In the genomic region with DNA sequence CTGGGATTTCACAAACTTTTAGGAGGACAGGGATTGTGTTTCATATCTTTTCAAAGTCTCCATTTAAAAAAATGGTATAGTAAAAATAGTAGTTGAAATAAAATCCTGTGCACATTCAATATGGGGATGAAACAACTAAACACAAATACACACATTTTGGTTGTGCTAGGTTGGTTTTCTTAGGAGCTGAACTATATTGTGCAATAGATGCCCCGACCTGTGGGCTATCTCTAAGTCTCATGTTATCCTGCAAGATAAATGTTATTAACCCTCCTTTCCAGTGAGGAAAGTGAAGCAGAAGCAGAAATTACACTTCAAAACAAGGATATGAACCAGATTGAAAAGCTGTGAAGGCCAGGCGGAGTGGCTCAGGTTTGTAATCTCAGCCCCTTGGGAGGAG, we compare ENCODE assay signal across 16 cellular contexts. TPM values are rescaled to one million over a fixed set of nuclear protein-coding genes. Genes with fewer than 3 reads are reported as not detected.
A peak's percentile ranks its signal among the peaks of the same experiment; 100 is the strongest.
DNase-seq lines count a peak whose midpoint lies in the region; ATAC-seq and TF ChIP-seq lines count a peak whose summit lies in the region.
"Had no signal": no experiment of that assay in that cellular context is flagged by ENCODE, and none has a peak within 500 bp of the region (broad histone marks: within the 10 kb centered on the region; RNA-seq: fewer than 3 reads in every experiment).

No MANE protein-coding gene starts in this region.

- H3K27me3 Mint-ChIP-seq in activated T-cell treated with anti-CD3 and anti-CD28 coated beads, Interleukin-2, amount 50 U/mL, for 72 hours (ENCODE audit: low read depth): peaks cover 49% of the 10 kb centered on the region
- H3K27me3 Mint-ChIP-seq in activated T-cell treated with anti-CD3 and anti-CD28 coated beads, Interleukin-2, amount 50 U/mL, for 4 hours (ENCODE audit: low read depth): peaks cover 44% of the 10 kb centered on the region
- peaks cover 9% of the 10 kb centered on the region for H3K27me3 Mint-ChIP-seq in glutamatergic neuron (ENCODE audit: unreplicated experiment)
- peaks cover 45% of the 10 kb centered on the region for H3K27me3 Mint-ChIP-seq in activated CD8-positive, alpha-beta memory T cell treated with anti-CD3 and anti-CD28 coated beads, Interleukin-2, amount 10 ng/mL, durations not matched to agents 7 days and 5 days

- H2BK120ac ChIP-seq in trophoblast cell (ENCODE audit: insufficient read depth, low read length, poor library complexity): no peak overlapping the region

- H4K12ac ChIP-seq in trophoblast cell (ENCODE audit: low read depth, low read length): no peak overlapping the region

- CTCF ChIA-PET in activated CD8-positive, alpha-beta memory T cell treated with anti-CD3 and anti-CD28 coated beads, Interleukin-2, amount 10 ng/mL, durations not matched to agents 7 days and 5 days (lab: Charles Lee): no interaction called here

- H3K4me3 Mint-ChIP-seq in activated T-cell treated with anti-CD3 and anti-CD28 coated beads, Interleukin-2, amount 50 U/mL, for 72 hours: peak overlapping the region; percentile 69 to 80
- no peak overlapping the region for H3K4me3 Mint-ChIP-seq in activated T-cell treated with anti-CD3 and anti-CD28 coated beads, Interleukin-2, amount 50 U/mL, for 4 hours
- H3K4me3 Mint-ChIP-seq in glutamatergic neuron (ENCODE audit: unreplicated experiment): peak overlapping the region; percentile 85
- H3K4me3 Mint-ChIP-seq in activated CD8-positive, alpha-beta memory T cell treated with anti-CD3 and anti-CD28 coated beads, Interleukin-2, amount 10 ng/mL, durations not matched to agents 7 days and 5 days: no peak overlapping the region

- H3K4me1 ChIP-seq in trophoblast cell (ENCODE audit: control insufficient read depth in 1 of 2, insufficient read depth in 2 of 2, low read length in 2 of 2): peaks cover 10 to 11% of the 10 kb centered on the region in 2 experiments
- H3K4me1 ChIP-seq: parathyroid adenoma had no signal

- no peak overlapping the region for H2AK5ac ChIP-seq in trophoblast cell (ENCODE audit: low read length)

- peak overlapping the region; percentile 37 for H2BK5ac ChIP-seq in trophoblast cell (ENCODE audit: low read depth, low read length, poor library complexity)

- no peak overlapping the region for H4K8ac ChIP-seq in trophoblast cell (ENCODE audit: low read depth, low read length)

- H3K36me3 Mint-ChIP-seq in activated T-cell treated with anti-CD3 and anti-CD28 coated beads, Interleukin-2, amount 50 U/mL, for 72 hours (ENCODE audit: insufficient read depth in 2 of 2): peaks cover 0 to 3% of the 10 kb centered on the region in 2 donors
- H3K36me3 Mint-ChIP-seq in activated T-cell treated with anti-CD3 and anti-CD28 coated beads, Interleukin-2, amount 50 U/mL, for 4 hours (ENCODE audit: insufficient read depth): no peaks in the 10 kb centered on the region
- no peaks in the 10 kb centered on the region for H3K36me3 Mint-ChIP-seq in glutamatergic neuron (ENCODE audit: unreplicated experiment)
- no peaks in the 10 kb centered on the region for H3K36me3 Mint-ChIP-seq in activated CD8-positive, alpha-beta memory T cell treated with anti-CD3 and anti-CD28 coated beads, Interleukin-2, amount 10 ng/mL, durations not matched to agents 7 days and 5 days

- H4K91ac ChIP-seq in trophoblast cell (ENCODE audit: low read depth, low read length): no peak overlapping the region

- H2BK12ac ChIP-seq in trophoblast cell (ENCODE audit: low read length): no peak overlapping the region

- H3K9me3 ChIP-seq in SK-N-MC (ENCODE audit: low read depth, low read length): no peaks in the 10 kb centered on the region
- peaks cover 2% of the 10 kb centered on the region for H3K9me3 ChIP-seq in trophoblast cell (ENCODE audit: insufficient read depth, low read depth, low read length)

- H3K27ac ChIP-seq in SK-N-MC (no peak overlapping the region), trophoblast cell (ENCODE audit: low read depth, low read length) (no peak overlapping the region)
- H3K27ac ChIP-seq: parathyroid adenoma had no signal

- no peak overlapping the region for H3K23ac ChIP-seq in trophoblast cell (ENCODE audit: low read length)

- no peak for TF ChIP-seq CTCF in glutamatergic neuron (IDR thresholded peaks at IDR 0.05; ENCODE audit: partially characterized antibody, unreplicated experiment)

- H3K9me3 Mint-ChIP-seq in activated T-cell treated with anti-CD3 and anti-CD28 coated beads, Interleukin-2, amount 50 U/mL, for 72 hours: peaks cover 0 to 2% of the 10 kb centered on the region in 2 donors
- no peaks in the 10 kb centered on the region for H3K9me3 Mint-ChIP-seq in activated T-cell treated with anti-CD3 and anti-CD28 coated beads, Interleukin-2, amount 50 U/mL, for 4 hours
- peaks cover 4% of the 10 kb centered on the region for H3K9me3 Mint-ChIP-seq in glutamatergic neuron (ENCODE audit: unreplicated experiment)
- H3K9me3 Mint-ChIP-seq in activated CD8-positive, alpha-beta memory T cell treated with anti-CD3 and anti-CD28 coated beads, Interleukin-2, amount 10 ng/mL, durations not matched to agents 7 days and 5 days (ENCODE audit: low read depth): no peaks in the 10 kb centered on the region

- H3K36me3 ChIP-seq in SK-N-MC (ENCODE audit: insufficient read depth, low read length) (no peaks in the 10 kb centered on the region), trophoblast cell (ENCODE audit: control insufficient read depth in 1 of 2, insufficient read depth in 2 of 2, low read length in 2 of 2) (peaks cover 0 to 2% of the 10 kb centered on the region in 2 experiments)

- H3K79me2 ChIP-seq in trophoblast cell (ENCODE audit: control insufficient read depth, insufficient read depth, low read length, poor library complexity): peaks cover 12% of the 10 kb centered on the region
- H3K79me2 ChIP-seq: parathyroid adenoma had no signal

- H3K27ac Mint-ChIP-seq in activated T-cell treated with anti-CD3 and anti-CD28 coated beads, Interleukin-2, amount 50 U/mL, for 72 hours: no peak overlapping the region
- H3K27ac Mint-ChIP-seq in glutamatergic neuron (ENCODE audit: unreplicated experiment): no peak overlapping the region
- H3K27ac Mint-ChIP-seq in activated CD8-positive, alpha-beta memory T cell treated with anti-CD3 and anti-CD28 coated beads, Interleukin-2, amount 10 ng/mL, durations not matched to agents 7 days and 5 days: no peak overlapping the region
- H3K27ac Mint-ChIP-seq: activated CD4-positive, alpha-beta T cell treated with anti-CD3 and anti-CD28 coated beads for 36 hours had no signal

- H3K4me3 ChIP-seq in SK-N-MC (peak overlapping the region; percentile 86), trophoblast cell (ENCODE audit: low read depth, low read length) (no peak overlapping the region)

- H2AFZ ChIP-seq in trophoblast cell (ENCODE audit: insufficient read depth, low read length, poor library complexity): no peak overlapping the region

- H3K79me1 ChIP-seq in trophoblast cell (ENCODE audit: low read length): peaks cover 12% of the 10 kb centered on the region

- no peak for DNase-seq in activated T-cell treated with anti-CD3 and anti-CD28 coated beads, Interleukin-2, amount 50 U/mL, for 72 hours
- DNase-seq in activated T-cell treated with anti-CD3 and anti-CD28 coated beads, Interleukin-2, amount 50 U/mL, for 4 hours: no peak
- no peak for DNase-seq in SK-N-MC (ENCODE audit: low read depth, low spot score)
- DNase-seq in glutamatergic neuron: no peak
- DNase-seq in trophoblast cell: no peak
- no peak for DNase-seq in activated CD8-positive, alpha-beta memory T cell treated with anti-CD3 and anti-CD28 coated beads, Interleukin-2, amount 10 ng/mL, durations not matched to agents 7 days and 5 days
- DNase-seq: activated CD4-positive, alpha-beta T cell treated with anti-CD3 and anti-CD28 coated beads for 36 hours; activated T-cell treated with anti-CD3 and anti-CD28 coated beads, Interleukin-2, amount 50 U/mL, for 1 hour; Kasumi-1; mesenchymal stem cell; small intestine; stimulated activated naive CD4-positive, alpha-beta T cell; T-helper 9 cell had no signal

- peaks cover 5% of the 10 kb centered on the region for H3K27me3 ChIP-seq in trophoblast cell (ENCODE audit: insufficient read depth, low read length)

- H3K18ac ChIP-seq in trophoblast cell (ENCODE audit: low read length): no peak overlapping the region

- no peak overlapping the region for H3K4ac ChIP-seq in trophoblast cell (ENCODE audit: low read depth, low read length)

- no peak overlapping the region for H3K4me2 ChIP-seq in trophoblast cell (ENCODE audit: low read length)

- WGBS in trophoblast cell (ENCODE audit: extremely low coverage, insufficient coverage, insufficient read length): no CpG with 5 or more reads among the region's 2 CpGs

- no peak for ATAC-seq in activated T-cell treated with anti-CD3 and anti-CD28 coated beads, Interleukin-2, amount 50 U/mL, for 72 hours (replicated peaks in 1 of 2)
- ATAC-seq in activated T-cell treated with anti-CD3 and anti-CD28 coated beads, Interleukin-2, amount 50 U/mL, for 4 hours: no peak
- ATAC-seq in HG03457 (IDR thresholded peaks at IDR 0.05; ENCODE audit: unreplicated experiment) (no peak), HG02759 (IDR thresholded peaks at IDR 0.05; ENCODE audit: unreplicated experiment) (no peak)
- no peak for ATAC-seq in activated CD8-positive, alpha-beta memory T cell treated with anti-CD3 and anti-CD28 coated beads, Interleukin-2, amount 10 ng/mL, durations not matched to agents 7 days and 5 days
- ATAC-seq: activated CD4-positive, alpha-beta T cell treated with anti-CD3 and anti-CD28 coated beads for 36 hours had no signal

- no peak overlapping the region for H3K9ac ChIP-seq in SK-N-MC (ENCODE audit: insufficient read length)
- no peak overlapping the region for H3K9ac ChIP-seq in trophoblast cell (ENCODE audit: low read length)
- H3K9ac ChIP-seq: parathyroid adenoma had no signal

- no peak overlapping the region for H3K14ac ChIP-seq in trophoblast cell (ENCODE audit: low read length)

- peaks cover 14% of the 10 kb centered on the region for H3K4me1 Mint-ChIP-seq in activated T-cell treated with anti-CD3 and anti-CD28 coated beads, Interleukin-2, amount 50 U/mL, for 72 hours (ENCODE audit: low read depth)
- peaks cover 8% of the 10 kb centered on the region for H3K4me1 Mint-ChIP-seq in activated T-cell treated with anti-CD3 and anti-CD28 coated beads, Interleukin-2, amount 50 U/mL, for 4 hours (ENCODE audit: low read depth)
- H3K4me1 Mint-ChIP-seq in glutamatergic neuron (ENCODE audit: low read depth, unreplicated experiment): peaks cover 6% of the 10 kb centered on the region
- peaks cover 14% of the 10 kb centered on the region for H3K4me1 Mint-ChIP-seq in activated CD8-positive, alpha-beta memory T cell treated with anti-CD3 and anti-CD28 coated beads, Interleukin-2, amount 10 ng/mL, durations not matched to agents 7 days and 5 days

RNA-seq across cellular contexts. Expression of a gene that starts 1.3 kb away (rescaled TPM):
- not detected for total RNA-seq in activated T-cell treated with anti-CD3 and anti-CD28 coated beads, Interleukin-2, amount 50 U/mL, for 72 hours
- not detected for total RNA-seq in activated T-cell treated with anti-CD3 and anti-CD28 coated beads, Interleukin-2, amount 50 U/mL, for 4 hours
- 0.96 TPM for total RNA-seq in glutamatergic neuron (ENCODE audit: unreplicated experiment)
- 19.7 TPM in 2 replicates for polyA plus RNA-seq in trophoblast cell (2013)
- not detected for total RNA-seq in activated CD8-positive, alpha-beta memory T cell treated with anti-CD3 and anti-CD28 coated beads, Interleukin-2, amount 10 ng/mL, durations not matched to agents 7 days and 5 days
- total RNA-seq: activated CD4-positive, alpha-beta T cell treated with anti-CD3 and anti-CD28 coated beads for 36 hours had no signal

Comparison
In these comparisons a context has a peak if more than half of its experiments do, and no peak if none do; other contexts are left out.
1. H3K4me3 Mint-ChIP-seq: peak in activated T-cell treated with anti-CD3 and anti-CD28 coated beads, Interleukin-2, amount 50 U/mL, for 72 hours (2 of 2) and glutamatergic neuron (single experiment); none in activated T-cell treated with anti-CD3 and anti-CD28 coated beads, Interleukin-2, amount 50 U/mL, for 4 hours (single experiment) and activated CD8-positive, alpha-beta memory T cell treated with anti-CD3 and anti-CD28 coated beads, Interleukin-2, amount 10 ng/mL, durations not matched to agents 7 days and 5 days (single experiment).